Comparison of ENCODE assay signal across 7 cellular contexts in genomic region chr10:37826806-37827205, GRCh38. TPM values are rescaled to one million over a fixed set of nuclear protein-coding genes. Genes with fewer than 3 reads are reported as not detected.
"Had no signal": no experiment of that assay in that cellular context is flagged by ENCODE, and none has a peak within 500 bp of the region (broad histone marks: within the 10 kb centered on the region; RNA-seq: fewer than 3 reads in every experiment).

No MANE protein-coding gene starts in this region.

- FAIRE-seq: H1, H54, HepG2 had no signal

- H3K4me3 Mint-ChIP-seq: GM23338, H9, IgD-negative memory B cell had no signal

- H3K4me1 Mint-ChIP-seq: GM23338, H9, IgD-negative memory B cell had no signal

- H3K27me3 Mint-ChIP-seq: IgD-negative memory B cell had no signal

- H3K27ac Mint-ChIP-seq: GM23338, H9 had no signal

- ATAC-seq: GM23338, HepG2 had no signal

- DNase-seq: H9, HCEC 1CT had no signal

RNA-seq across cellular contexts. Expression of gene ZNF248, which starts 30.6 kb away (rescaled TPM):
- polyA plus RNA-seq: H1 had no signal
